ENCODE assay signal across 1 cellular context in the genomic region with DNA sequence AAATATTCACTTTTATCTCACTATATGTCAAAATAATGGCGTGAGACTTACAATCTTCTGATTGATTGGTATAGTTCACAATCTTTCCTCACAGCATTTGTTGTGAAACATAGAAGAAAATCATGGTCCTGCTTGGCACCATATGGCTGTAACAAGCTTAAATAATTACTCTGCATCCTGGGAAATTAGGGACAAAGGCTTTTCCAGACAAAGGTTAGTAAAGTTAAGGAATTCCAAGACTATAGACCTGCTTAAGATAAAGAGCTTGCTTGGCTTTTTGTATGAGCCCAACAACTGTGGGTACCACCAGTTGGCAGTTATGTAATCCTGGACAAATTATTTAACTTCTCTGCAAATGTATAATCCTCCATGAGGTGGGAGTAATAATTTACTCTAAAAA.
TF ChIP-seq lines count a peak whose summit lies in the region.

No MANE protein-coding gene starts in this region.

TF ChIP-seq in H1, 55 proteins besides CTCF, POLR2A, EP300 and RAD21 (continued from another document):
- TF ChIP-seq POLR2AphosphoS5 (IDR thresholded peaks at IDR 0.05; ENCODE audit: low read depth, low read length): no peak
- TF ChIP-seq PHF8 (conservative IDR thresholded peaks at IDR 0.05; ENCODE audit: low read depth, low read length): no peak
- TF ChIP-seq SUZ12 (IDR thresholded peaks at IDR 0.05; ENCODE audit: low read length): no peak
